1 cellular context compared by ENCODE assay signal in the genomic region with DNA sequence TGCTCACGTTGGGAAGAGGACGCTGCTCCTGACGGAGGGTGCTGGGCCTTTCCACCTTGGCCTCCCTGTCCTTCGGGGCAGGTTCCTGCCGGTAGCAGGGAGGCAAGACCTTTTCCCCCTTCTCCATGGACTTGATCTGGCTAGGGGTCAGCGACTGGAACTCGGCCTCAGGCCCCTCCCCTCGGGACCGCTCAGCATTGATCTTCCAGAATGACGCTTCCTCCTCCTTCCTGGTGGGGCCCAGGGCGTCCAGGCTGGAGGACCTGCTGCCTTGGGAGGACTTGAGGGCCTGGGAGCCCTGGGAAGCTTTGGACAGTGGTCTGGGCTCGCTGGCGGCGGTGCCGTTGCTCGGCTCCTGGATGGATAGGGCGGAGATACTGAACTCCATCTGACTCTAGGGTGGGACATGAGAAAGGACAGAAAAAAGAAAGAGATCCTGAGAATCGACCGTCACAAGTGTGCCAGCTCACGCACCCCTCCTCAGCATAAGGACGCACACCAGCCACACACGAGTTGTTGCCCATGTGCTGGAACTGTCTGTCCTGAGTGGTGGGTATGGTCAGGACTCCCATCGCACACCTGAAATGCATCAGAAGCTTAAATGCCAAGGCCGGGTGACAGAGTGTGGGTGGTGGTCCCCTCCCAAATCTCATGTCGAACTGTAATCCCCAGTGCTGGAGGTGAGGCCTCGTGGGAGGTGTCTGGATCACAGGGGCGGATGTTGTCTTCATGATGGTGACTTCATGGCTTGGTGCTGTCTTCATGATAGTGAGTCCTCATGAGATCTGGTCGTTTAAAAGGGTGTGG.
TF ChIP-seq lines count a peak whose summit lies in the region.

No MANE protein-coding gene starts in this region.

TF ChIP-seq in HEK293, 187 proteins besides CTCF, POLR2A, EP300 and RAD21 (continued from another document):
- TF ChIP-seq, protein P1, sequence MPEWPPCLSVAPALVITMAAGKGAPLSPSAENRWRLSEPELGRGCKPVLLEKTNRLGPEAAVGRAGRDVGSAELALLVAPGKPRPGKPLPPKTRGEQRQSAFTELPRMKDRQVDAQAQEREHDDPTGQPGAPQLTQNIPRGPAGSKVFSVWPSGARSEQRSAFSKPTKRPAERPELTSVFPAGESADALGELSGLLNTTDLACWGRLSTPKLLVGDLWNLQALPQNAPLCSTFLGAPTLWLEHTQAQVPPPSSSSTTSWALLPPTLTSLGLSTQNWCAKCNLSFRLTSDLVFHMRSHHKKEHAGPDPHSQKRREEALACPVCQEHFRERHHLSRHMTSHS (tag by site-specific recombination; IDR thresholded peaks at IDR 0.05): no peak
- TF ChIP-seq ZNF645 (tag by site-specific recombination; IDR thresholded peaks at IDR 0.05): no peak
- TF ChIP-seq KLF1 (tag by site-specific recombination; IDR thresholded peaks at IDR 0.05): no peak
- TF ChIP-seq ZNF626 (tag by site-specific recombination; IDR thresholded peaks at IDR 0.05): no peak
